Comparison of ENCODE assay signal across 10 cellular contexts in the genomic region with DNA sequence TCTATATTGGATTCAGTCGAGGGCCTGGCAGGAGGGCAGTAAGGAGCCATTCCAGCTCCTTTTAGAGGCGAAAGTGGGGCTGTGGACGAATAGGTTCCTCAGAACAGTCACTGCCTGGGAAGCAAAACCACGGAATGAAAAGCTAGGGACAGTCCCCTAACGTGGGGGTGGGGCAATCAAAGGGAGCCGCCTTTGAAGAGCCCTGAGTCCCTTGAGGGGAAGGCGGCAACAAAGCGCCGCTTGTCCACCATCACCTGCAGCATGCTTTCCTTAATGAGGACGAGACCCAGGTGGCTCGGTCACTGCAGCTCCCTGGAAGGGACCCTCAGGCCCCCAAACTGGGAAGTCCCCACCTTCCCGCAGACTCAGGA.
DNase-seq lines count a peak whose midpoint lies in the region; ATAC-seq lines count a peak whose summit lies in the region.
"Had no signal": no experiment of that assay in that cellular context is flagged by ENCODE, and none has a peak within 500 bp of the region (broad histone marks: within the 10 kb centered on the region; RNA-seq: fewer than 3 reads in every experiment).

No MANE protein-coding gene starts in this region.

- peak; percentile 83 for DNase-seq in ELF-1 (ENCODE audit: low read depth, low spot score)
- DNase-seq in NCI-H2029 (lab: John Stamatoyannopoulos, UW), result peak; percentile 62
- peak; percentile 43 for DNase-seq in posterior vena cava (ENCODE audit: low spot score)
- DNase-seq in activated CD4-positive, alpha-beta T cell treated with anti-CD3 and anti-CD28 coated beads, Interleukin-2, amount 50 U/mL, for 48 hours, result no peak
- no peak for DNase-seq in SW 1271 (lab: John Stamatoyannopoulos, UW)
- DNase-seq: midbrain, NCI-H1436 treated with DMSO at 0.1 percent for 48 hours had no signal

- ATAC-seq in esophagus mucosa (peak; percentile 16), GM19351 (IDR thresholded peaks at IDR 0.05; ENCODE audit: unreplicated experiment) (no peak), HG03097 (IDR thresholded peaks at IDR 0.05; ENCODE audit: low FRiP score, unreplicated experiment) (no peak)

- intact Hi-C loops in posterior vena cava (cut with DNase I), result loop anchor here in 1 of 2 donors (5.0 kb wide), 1 partner anchor 823 kb away; no protein-coding TSS in a partner anchor

Comparison
In these comparisons a context has a peak if more than half of its experiments do, and no peak if none do; other contexts are left out.
1. DNase-seq: peak in ELF-1 (single experiment), NCI-H2029 (single experiment) and posterior vena cava (single experiment); none in activated CD4-positive, alpha-beta T cell treated with anti-CD3 and anti-CD28 coated beads, Interleukin-2, amount 50 U/mL, for 48 hours (0 of 2) and SW 1271 (0 of 2).